16 cellular contexts compared by ENCODE assay signal in genomic region chr11:95522871-95523270, GRCh38.
"Had no signal": no experiment of that assay in that cellular context is flagged by ENCODE, and none has a peak within 500 bp of the region (broad histone marks: within the 10 kb centered on the region; RNA-seq: fewer than 3 reads in every experiment).

No MANE protein-coding gene starts in this region.

- H3K9me3 ChIP-seq: adrenal gland, tibial artery, vagina had no signal

- H3K4me3 ChIP-seq: adrenal gland, lung, tibial artery, vagina had no signal

- H3K4me1 ChIP-seq: adrenal gland, vagina had no signal

- H3K27ac ChIP-seq: adrenal gland, tibial artery, vagina had no signal

- FAIRE-seq: small intestine, TTC549 had no signal

- H3K36me3 ChIP-seq: adrenal gland, tibial artery, vagina had no signal

- DNase-seq: activated CD4-positive, alpha-beta T cell treated with anti-CD3 and anti-CD28 coated beads, Interleukin-2, amount 10 ng/mL, durations not matched to agents 7 days and 5 days; activated CD4-positive, CD25-positive, alpha-beta regulatory T cell; activated naive CD4-positive, alpha-beta T cell treated with anti-CD3 and anti-CD28 coated beads, Interleukin-2, amount 50 U/mL, for 16 hours; adrenal gland; dermis blood vessel endothelial cell; hippocampal formation; naive thymus-derived CD8-positive, alpha-beta T cell; posterior cingulate gyrus; right cardiac atrium; small intestine; T-helper 2 cell; tibial artery had no signal

- H3K27me3 ChIP-seq: adrenal gland, tibial artery, vagina had no signal

- ATAC-seq: naive thymus-derived CD8-positive, alpha-beta T cell; right cardiac atrium; stimulated activated memory B cell treated with anti-CD40 and anti-IgM and Interleukin-4, amounts not matched to agents 10 μg/mL and 1 μg/mL and 100 μg/mL, for 72 hours had no signal
